Comparison of ENCODE assay signal across 8 cellular contexts in genomic region chr6:110039996-110040383, GRCh38.
DNase-seq lines count a peak whose midpoint lies in the region; ATAC-seq and TF ChIP-seq lines count a peak whose summit lies in the region.

No MANE protein-coding gene starts in this region.

- ATAC-seq in HG03432 (IDR thresholded peaks at IDR 0.05; ENCODE audit: unreplicated experiment): peak; percentile 58
- peak; percentile 61 to 70 for ATAC-seq in activated T-cell treated with anti-CD3 and anti-CD28 coated beads, Interleukin-2, amount 50 U/mL, for 4 hours

- H3K9me3 ChIP-seq in BLaER1 treated with 17β-estradiol and CSF1 and Interleukin-3, amounts not matched to agents 10 nM and 100 nM (replicated peaks in 1 of 11): peaks cover 0 to 10% (median 7%) of the 10 kb centered on the region in 11 experiments; a peak in 10 of 22 replicates

- H3K36me3 ChIP-seq in BLaER1 treated with 17β-estradiol and CSF1 and Interleukin-3, amounts not matched to agents 10 nM and 100 nM: no peaks in the 10 kb centered on the region
- no peaks in the 10 kb centered on the region for H3K36me3 ChIP-seq in rectal smooth muscle tissue (ENCODE audit: control insufficient read depth, insufficient read depth, low read length)

- H3K9me3 Mint-ChIP-seq in activated T-cell treated with anti-CD3 and anti-CD28 coated beads, Interleukin-2, amount 50 U/mL, for 4 hours: no peaks in the 10 kb centered on the region

- H3K27ac ChIP-seq in BLaER1 treated with 17β-estradiol and CSF1 and Interleukin-3, amounts not matched to agents 10 nM and 100 nM: peak overlapping the region; percentile 0 to 60 (median 55); a peak in 17 of 22 replicates
- H3K27ac ChIP-seq in rectal smooth muscle tissue (ENCODE audit: low read depth, low read length): no peak overlapping the region

- H4K20me1 ChIP-seq in BLaER1 treated with 17β-estradiol and CSF1 and Interleukin-3, amounts not matched to agents 10 nM and 100 nM: no peaks in the 10 kb centered on the region

- H3K4me2 ChIP-seq in BLaER1 treated with 17β-estradiol and CSF1 and Interleukin-3, amounts not matched to agents 10 nM and 100 nM: peak overlapping the region; percentile 54 to 89 (median 81)

- H3K4me1 ChIP-seq in BLaER1 treated with 17β-estradiol and CSF1 and Interleukin-3, amounts not matched to agents 10 nM and 100 nM: peaks cover 43 to 66% (median 57%) of the 10 kb centered on the region in 10 experiments
- H3K4me1 ChIP-seq in rectal smooth muscle tissue (ENCODE audit: control insufficient read depth, insufficient read depth, low read length): no peaks in the 10 kb centered on the region

- H3K27me3 ChIP-seq in BLaER1 treated with 17β-estradiol and CSF1 and Interleukin-3, amounts not matched to agents 10 nM and 100 nM: no peaks in the 10 kb centered on the region
- H3K27me3 ChIP-seq in rectal smooth muscle tissue (ENCODE audit: control insufficient read depth, insufficient read depth, low read length): no peaks in the 10 kb centered on the region

- no peaks in the 10 kb centered on the region for H3K27me3 Mint-ChIP-seq in activated T-cell treated with anti-CD3 and anti-CD28 coated beads, Interleukin-2, amount 50 U/mL, for 4 hours (ENCODE audit: low read depth)

- peak overlapping the region; percentile 90 for H3K4me3 Mint-ChIP-seq in activated T-cell treated with anti-CD3 and anti-CD28 coated beads, Interleukin-2, amount 50 U/mL, for 4 hours

- H3K4me1 Mint-ChIP-seq in activated T-cell treated with anti-CD3 and anti-CD28 coated beads, Interleukin-2, amount 50 U/mL, for 4 hours (ENCODE audit: low read depth): peaks cover 15% of the 10 kb centered on the region

- peak overlapping the region in 10 of 11 experiments; percentile 29 to 67 (median 59); a peak in 19 of 22 replicates for H3K9ac ChIP-seq in BLaER1 treated with 17β-estradiol and CSF1 and Interleukin-3, amounts not matched to agents 10 nM and 100 nM
- H3K9ac ChIP-seq in rectal smooth muscle tissue (ENCODE audit: low read length): no peak overlapping the region

- DNase-seq in GM19238 (ENCODE audit: insufficient read length, low spot score): peak; percentile 11
- peak; percentile 73 for DNase-seq in NCI-H748 treated with DMSO at 0.1 percent for 48 hours (lab: John Stamatoyannopoulos, UW)
- no peak for DNase-seq in activated T-cell treated with anti-CD3 and anti-CD28 coated beads, Interleukin-2, amount 50 U/mL, for 4 hours
- peak; percentile 36 for DNase-seq in fibroblast of the aortic adventitia (ENCODE audit: low read depth)
- no peak for DNase-seq in GM19240 (ENCODE audit: insufficient read length, low spot score)

- peak; percentile 45 for TF ChIP-seq CTCF in fibroblast of the aortic adventitia (IDR thresholded peaks at IDR 0.05; ENCODE audit: insufficient read depth, low read length)

- no peaks in the 10 kb centered on the region for H3K36me3 Mint-ChIP-seq in activated T-cell treated with anti-CD3 and anti-CD28 coated beads, Interleukin-2, amount 50 U/mL, for 4 hours (ENCODE audit: insufficient read depth)

- H3K4me3 ChIP-seq in BLaER1 treated with 17β-estradiol and CSF1 and Interleukin-3, amounts not matched to agents 10 nM and 100 nM: peak overlapping the region; percentile 10 to 64 (median 46); a peak in 16 of 20 replicates
- H3K4me3 ChIP-seq in fibroblast of the aortic adventitia (ENCODE audit: low read depth, low read length): peak overlapping the region; percentile 46
- H3K4me3 ChIP-seq in rectal smooth muscle tissue (ENCODE audit: low read length): peak overlapping the region; percentile 60

Comparison
In these comparisons a context has a peak if more than half of its experiments do, and no peak if none do; other contexts are left out.
1. DNase-seq: peak in GM19238 (single experiment), NCI-H748 treated with DMSO at 0.1 percent for 48 hours (single experiment) and fibroblast of the aortic adventitia (single experiment); none in activated T-cell treated with anti-CD3 and anti-CD28 coated beads, Interleukin-2, amount 50 U/mL, for 4 hours (single experiment) and GM19240 (single experiment).
2. Peak in every context shown above with its lines, with median percentiles within 50 percentile points of each other: H3K4me3 ChIP-seq.